9 cellular contexts compared by ENCODE assay signal in the genomic region with DNA sequence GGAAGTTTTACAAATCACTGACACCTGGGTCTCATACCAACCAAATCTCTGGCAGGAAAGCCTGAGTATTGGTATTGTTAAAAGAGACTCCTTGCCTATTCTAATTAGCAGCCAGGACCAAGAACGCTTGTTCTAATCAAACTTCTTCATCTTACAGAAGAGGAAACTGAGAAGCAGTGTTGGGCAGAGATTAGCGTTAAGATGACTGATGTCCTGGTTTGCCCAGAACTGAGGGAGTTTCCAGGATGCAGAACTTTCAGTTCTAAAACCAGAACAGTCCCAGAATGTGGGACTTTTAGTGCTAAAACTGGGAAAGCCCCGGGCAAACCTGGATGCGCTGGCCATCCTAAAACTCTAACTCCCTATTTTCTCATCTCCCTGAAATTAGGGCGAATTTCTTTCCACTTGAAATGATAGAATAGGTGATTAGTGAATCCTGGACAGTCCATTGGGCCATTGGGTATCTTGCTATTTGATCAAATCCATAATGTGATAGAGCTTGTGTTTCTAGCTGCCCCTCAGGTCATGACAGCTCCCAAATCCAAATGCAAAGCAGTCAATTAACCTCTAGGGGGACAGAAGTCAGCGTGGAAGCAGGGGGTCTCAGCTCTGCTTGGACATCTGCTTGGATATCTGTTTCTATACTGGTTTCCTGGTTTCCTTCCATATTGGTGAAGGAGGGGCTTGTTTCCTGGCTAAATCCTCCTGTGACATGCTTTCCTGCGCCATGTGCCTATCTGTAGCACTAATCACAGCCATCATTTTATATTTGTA. TPM values are rescaled to one million over a fixed set of nuclear protein-coding genes. Genes with fewer than 3 reads are reported as not detected.
DNase-seq lines count a peak whose midpoint lies in the region; ATAC-seq and TF ChIP-seq lines count a peak whose summit lies in the region.
"Had no signal": no experiment of that assay in that cellular context is flagged by ENCODE, and none has a peak within 500 bp of the region (broad histone marks: within the 10 kb centered on the region; RNA-seq: fewer than 3 reads in every experiment).

No MANE protein-coding gene starts in this region.

- no peaks in the 10 kb centered on the region for H3K36me3 ChIP-seq in Loucy (ENCODE audit: insufficient read depth, low read length)
- no peaks in the 10 kb centered on the region for H3K36me3 ChIP-seq in endodermal cell (ENCODE audit: control insufficient read depth, insufficient read depth, low read length)

- DNase-seq in activated CD8-positive, alpha-beta T cell treated with anti-CD3 and anti-CD28 coated beads for 36 hours, result no peak
- DNase-seq in activated CD8-positive, alpha-beta T cell treated with anti-CD3 and anti-CD28 coated beads, Interleukin-2, amount 10 ng/mL, durations not matched to agents 7 days and 5 days, result no peak
- DNase-seq in endodermal cell (peak; percentile 56), ureter (ENCODE audit: low spot score) (no peak), NCI-H1930 (lab: John Stamatoyannopoulos, UW) (no peak)
- DNase-seq in stimulated activated CD8-positive, alpha-beta memory T cell treated with anti-CD3 and anti-CD28 coated beads, Interleukin-4, amount 100 ng/mL, for 48 hours, result peak; percentile 23
- DNase-seq: NCI-H524 treated with DMSO at 0.1 percent for 48 hours had no signal

- ATAC-seq in activated CD8-positive, alpha-beta T cell treated with anti-CD3 and anti-CD28 coated beads for 36 hours, result no peak
- no peak for ATAC-seq in activated CD8-positive, alpha-beta T cell treated with anti-CD3 and anti-CD28 coated beads, Interleukin-2, amount 10 ng/mL, durations not matched to agents 7 days and 5 days
- ATAC-seq in HG03439 (IDR thresholded peaks at IDR 0.05; ENCODE audit: unreplicated experiment), result no peak

- H3K4me1 Mint-ChIP-seq in activated CD8-positive, alpha-beta T cell treated with anti-CD3 and anti-CD28 coated beads for 36 hours (ENCODE audit: low read depth), result peaks cover 62% of the 10 kb centered on the region
- H3K4me1 Mint-ChIP-seq in activated CD8-positive, alpha-beta T cell treated with anti-CD3 and anti-CD28 coated beads, Interleukin-2, amount 10 ng/mL, durations not matched to agents 7 days and 5 days (ENCODE audit: low read depth), result peaks cover 88% of the 10 kb centered on the region
- peaks cover 2% of the 10 kb centered on the region for H3K4me1 Mint-ChIP-seq in endodermal cell

- POLR2A ChIA-PET in activated CD8-positive, alpha-beta T cell treated with anti-CD3 and anti-CD28 coated beads for 36 hours (lab: Charles Lee), result interaction anchor here (0.7 to 1.5 kb wide), 3 partner anchors 34 to 121 kb away, joined by 3 read pairs; a partner anchor contains a TSS
- POLR2A ChIA-PET in activated CD8-positive, alpha-beta T cell treated with anti-CD3 and anti-CD28 coated beads, Interleukin-2, amount 10 ng/mL, durations not matched to agents 7 days and 5 days (lab: Charles Lee), result interaction anchor here (0.7 kb wide), 1 partner anchor 853 kb away, joined by 3 read pairs; no protein-coding TSS in a partner anchor

- CTCF ChIA-PET in activated CD8-positive, alpha-beta T cell treated with anti-CD3 and anti-CD28 coated beads for 36 hours (lab: Charles Lee), result interaction anchor here (0.7 to 11.3 kb wide), 13 partner anchors 12 to 215 kb away, joined by 3 to 386 read pairs (median 25); a partner anchor contains a TSS
- CTCF ChIA-PET in activated CD8-positive, alpha-beta T cell treated with anti-CD3 and anti-CD28 coated beads, Interleukin-2, amount 10 ng/mL, durations not matched to agents 7 days and 5 days (lab: Charles Lee), result interaction anchor here (1.0 to 16.7 kb wide), 17 partner anchors 8 to 519 kb away, joined by 3 to 436 read pairs (median 51); a partner anchor contains a TSS

- H3K4me1 ChIP-seq in Loucy (ENCODE audit: insufficient read depth, low read length, poor library complexity, severe bottlenecking) (peaks cover 57% of the 10 kb centered on the region), endodermal cell (ENCODE audit: control insufficient read depth, insufficient read depth, low read length) (no peaks in the 10 kb centered on the region)

- H3K9me2 ChIP-seq in Loucy (replicated peaks; ENCODE audit: low read depth, low read length), result no peaks in the 10 kb centered on the region

- peak overlapping the region; percentile 28 for H3K4me2 ChIP-seq in Loucy (ENCODE audit: low read depth, low read length, poor library complexity, severe bottlenecking)

- intact Hi-C loops in activated CD8-positive, alpha-beta T cell treated with anti-CD3 and anti-CD28 coated beads for 36 hours (cut with micrococcal nuclease), result no loop called here

- no peak overlapping the region for H3K27ac ChIP-seq in endodermal cell (ENCODE audit: low read depth, low read length)

- no peak overlapping the region for H2AFZ ChIP-seq in Loucy (ENCODE audit: low read length)

- no peaks in the 10 kb centered on the region for H3K27me3 Mint-ChIP-seq in activated CD8-positive, alpha-beta T cell treated with anti-CD3 and anti-CD28 coated beads for 36 hours
- no peaks in the 10 kb centered on the region for H3K27me3 Mint-ChIP-seq in activated CD8-positive, alpha-beta T cell treated with anti-CD3 and anti-CD28 coated beads, Interleukin-2, amount 10 ng/mL, durations not matched to agents 7 days and 5 days (ENCODE audit: low read depth)
- peaks cover 2% of the 10 kb centered on the region for H3K27me3 Mint-ChIP-seq in endodermal cell (ENCODE audit: insufficient read depth)

- WGBS in endodermal cell (ENCODE audit: insufficient coverage in 1 of 2, insufficient read length in 1 of 2), 2 experiments, result 75 to 76% methylated on average over 2 to 6 of the region's 7 CpGs

- no peaks in the 10 kb centered on the region for H3K79me2 ChIP-seq in Loucy (ENCODE audit: insufficient read depth, low read length)

- TF ChIP-seq CTCF in activated CD8-positive, alpha-beta T cell treated with anti-CD3 and anti-CD28 coated beads for 36 hours (IDR thresholded peaks at IDR 0.05), result peak; percentile 46
- peak; percentile 59 for TF ChIP-seq CTCF in Loucy (conservative IDR thresholded peaks at IDR 0.05; ENCODE audit: low read length)
- TF ChIP-seq CTCF in endodermal cell (conservative IDR thresholded peaks at IDR 0.05), result peak; percentile 75

- H3K4me3 Mint-ChIP-seq in activated CD8-positive, alpha-beta T cell treated with anti-CD3 and anti-CD28 coated beads for 36 hours, result no peak overlapping the region
- no peak overlapping the region for H3K4me3 Mint-ChIP-seq in activated CD8-positive, alpha-beta T cell treated with anti-CD3 and anti-CD28 coated beads, Interleukin-2, amount 10 ng/mL, durations not matched to agents 7 days and 5 days
- H3K4me3 Mint-ChIP-seq in endodermal cell, result no peak overlapping the region

- H3F3A ChIP-seq in Loucy (ENCODE audit: low read depth), result no peaks in the 10 kb centered on the region

- H3K27ac Mint-ChIP-seq in activated CD8-positive, alpha-beta T cell treated with anti-CD3 and anti-CD28 coated beads for 36 hours, result peak overlapping the region; percentile 34
- H3K27ac Mint-ChIP-seq in activated CD8-positive, alpha-beta T cell treated with anti-CD3 and anti-CD28 coated beads, Interleukin-2, amount 10 ng/mL, durations not matched to agents 7 days and 5 days, result no peak overlapping the region
- H3K27ac Mint-ChIP-seq in endodermal cell, result no peak overlapping the region

- H3K9me3 Mint-ChIP-seq in activated CD8-positive, alpha-beta T cell treated with anti-CD3 and anti-CD28 coated beads for 36 hours, result peaks cover 1% of the 10 kb centered on the region
- H3K9me3 Mint-ChIP-seq in activated CD8-positive, alpha-beta T cell treated with anti-CD3 and anti-CD28 coated beads, Interleukin-2, amount 10 ng/mL, durations not matched to agents 7 days and 5 days (ENCODE audit: insufficient read depth), result peaks cover 6% of the 10 kb centered on the region
- no peaks in the 10 kb centered on the region for H3K9me3 Mint-ChIP-seq in endodermal cell

- H3K4me3 ChIP-seq in Loucy (ENCODE audit: low read length, poor library complexity, severe bottlenecking), result no peak overlapping the region
- no peak overlapping the region for H3K4me3 ChIP-seq in endodermal cell (ENCODE audit: low read length)

- no peaks in the 10 kb centered on the region for H3K27me3 ChIP-seq in Loucy (ENCODE audit: insufficient read depth, low read length, poor library complexity, severe bottlenecking)
- no peaks in the 10 kb centered on the region for H3K27me3 ChIP-seq in endodermal cell (ENCODE audit: control insufficient read depth, insufficient read depth, low read length, poor library complexity, severe bottlenecking)

- H3K36me3 Mint-ChIP-seq in activated CD8-positive, alpha-beta T cell treated with anti-CD3 and anti-CD28 coated beads for 36 hours (ENCODE audit: low read depth), result no peaks in the 10 kb centered on the region
- peaks cover 12% of the 10 kb centered on the region for H3K36me3 Mint-ChIP-seq in activated CD8-positive, alpha-beta T cell treated with anti-CD3 and anti-CD28 coated beads, Interleukin-2, amount 10 ng/mL, durations not matched to agents 7 days and 5 days (ENCODE audit: low read depth)
- no peaks in the 10 kb centered on the region for H3K36me3 Mint-ChIP-seq in endodermal cell (ENCODE audit: low read depth)

- no peaks in the 10 kb centered on the region for H4K20me1 ChIP-seq in Loucy (ENCODE audit: insufficient read depth, low read length, poor library complexity, severe bottlenecking)

- H3K9ac ChIP-seq in Loucy (ENCODE audit: low read depth, low read length, poor library complexity, severe bottlenecking), result no peak overlapping the region
- no peak overlapping the region for H3K9ac ChIP-seq in endodermal cell (ENCODE audit: extremely low read depth, low read length, poor library complexity, severe bottlenecking)

- no peaks in the 10 kb centered on the region for H3K9me3 ChIP-seq in Loucy (ENCODE audit: insufficient read depth, low read depth, low read length)
- peaks cover 8% of the 10 kb centered on the region for H3K9me3 ChIP-seq in endodermal cell (ENCODE audit: control insufficient read depth, low read length)

RNA-seq across cellular contexts. Expression of a gene that starts 16.0 kb away (rescaled TPM):
- 1 to 10 TPM; 3.5 to 4.7 TPM for total RNA-seq in activated CD8-positive, alpha-beta T cell treated with anti-CD3 and anti-CD28 coated beads for 36 hours
- total RNA-seq in activated CD8-positive, alpha-beta T cell treated with anti-CD3 and anti-CD28 coated beads, Interleukin-2, amount 10 ng/mL, durations not matched to agents 7 days and 5 days, result 1 to 10 TPM; 1.8 to 2.5 TPM
- total RNA-seq in endodermal cell, result 1 to 10 TPM; 2.5 to 6.4 TPM
- 0.61 TPM for polyA plus RNA-seq in endodermal cell (2013, experiment 1 of 2)
- polyA plus RNA-seq in endodermal cell (2013, experiment 2 of 2), result 0.46 TPM
- 1.9 TPM for total RNA-seq in ureter

RNA-seq across cellular contexts. Expression of a gene that starts 41.0 kb away (rescaled TPM):
- 10 to 100 TPM; 73.3 to 80.9 TPM for total RNA-seq in activated CD8-positive, alpha-beta T cell treated with anti-CD3 and anti-CD28 coated beads for 36 hours
- 100 to 1,000 TPM; 202 to 210 TPM for total RNA-seq in activated CD8-positive, alpha-beta T cell treated with anti-CD3 and anti-CD28 coated beads, Interleukin-2, amount 10 ng/mL, durations not matched to agents 7 days and 5 days
- total RNA-seq in endodermal cell (under 1 TPM; 0.46 to 0.51 TPM), ureter (22.4 TPM)
- polyA plus RNA-seq in endodermal cell (2013, experiment 1 of 2), result not detected
- 0.37 TPM for polyA plus RNA-seq in endodermal cell (2013, experiment 2 of 2)

Comparison
In these comparisons a context has a peak if more than half of its experiments do, and no peak if none do; other contexts are left out.
1. DNase-seq: peak in endodermal cell (single experiment) and stimulated activated CD8-positive, alpha-beta memory T cell treated with anti-CD3 and anti-CD28 coated beads, Interleukin-4, amount 100 ng/mL, for 48 hours (single experiment); none in activated CD8-positive, alpha-beta T cell treated with anti-CD3 and anti-CD28 coated beads for 36 hours (single experiment), activated CD8-positive, alpha-beta T cell treated with anti-CD3 and anti-CD28 coated beads, Interleukin-2, amount 10 ng/mL, durations not matched to agents 7 days and 5 days (single experiment), ureter (single experiment) and NCI-H1930 (0 of 2).
2. RNA of a gene that starts 41.0 kb away (total RNA-seq): 202 to 210 TPM in activated CD8-positive, alpha-beta T cell treated with anti-CD3 and anti-CD28 coated beads, Interleukin-2, amount 10 ng/mL, durations not matched to agents 7 days and 5 days, 73.3 to 80.9 TPM in activated CD8-positive, alpha-beta T cell treated with anti-CD3 and anti-CD28 coated beads for 36 hours and 22.4 TPM in ureter (single experiment); 0.46 to 0.51 TPM in endodermal cell; every median in the first group is over 10 times any median in the second.
3. Peak in every context shown above with its lines, with median percentiles within 50 percentile points of each other: CTCF ChIP-seq.